ENCODE assay signal across 8 cellular contexts in genomic region chr9:33817327-33818166, GRCh38. TPM values are rescaled to one million over a fixed set of nuclear protein-coding genes. Genes with fewer than 3 reads are reported as not detected.
A peak's percentile ranks its signal among the peaks of the same experiment; 100 is the strongest.
DNase-seq lines count a peak whose midpoint lies in the region; ATAC-seq, FAIRE-seq and TF ChIP-seq lines count a peak whose summit lies in the region.

No MANE protein-coding gene starts in this region.

- H2AFZ ChIP-seq in Karpas-422 (ENCODE audit: low read length) = 0 out of 2 replicates have a peak overlapping the region, but pooled peaks have one; percentile 24

- peak overlapping the region; percentile 82 for H3K4me2 ChIP-seq in Karpas-422 (ENCODE audit: low read depth, low read length, poor library complexity, severe bottlenecking)

- H3K9me2 ChIP-seq in Karpas-422 (replicated peaks; ENCODE audit: insufficient read depth, low read length) = no peaks in the 10 kb centered on the region

- no peaks in the 10 kb centered on the region for H3K36me3 Mint-ChIP-seq in MCF 10A (ENCODE audit: insufficient read depth, unreplicated experiment)

- peak overlapping the region; percentile 80 for H3K4me3 Mint-ChIP-seq in MCF 10A (ENCODE audit: unreplicated experiment)

- CTCF ChIA-PET in MCF 10A (lab: Yijun Ruan, JAX) = interaction anchor here (1.2 kb wide), 1 partner anchor 39 kb away, joined by 3 read pairs; no protein-coding TSS in a partner anchor

- H3K36me3 ChIP-seq in ES-I3 (ENCODE audit: insufficient read depth, low read length) (no peaks in the 10 kb centered on the region), Karpas-422 (ENCODE audit: insufficient read depth, low read length) (no peaks in the 10 kb centered on the region; the same call in 1 of the 2 replicates), small intestine (ENCODE audit: control insufficient read depth in 2 of 2, insufficient read depth in 2 of 2, low read length in 2 of 2) (no peaks in the 10 kb centered on the region)

- peak overlapping the region; percentile 19 for H3K27ac Mint-ChIP-seq in MCF 10A (ENCODE audit: low read depth, unreplicated experiment)

- no TSS peak for BruUV-seq in MCF 10A (replicated peaks; lab: Mats Ljungman, UMichigan)

- no peak for FAIRE-seq in small intestine (lab: Jason Lieb, UNC)

- H3K4me3 ChIP-seq in Karpas-422 (ENCODE audit: low read length) (peak overlapping the region; percentile 97), small intestine (ENCODE audit: low read depth in 1 of 2, low read length in 2 of 2) (peak overlapping the region; percentile 82 to 97)

- H3K79me2 ChIP-seq in Karpas-422 (ENCODE audit: low read length) = peaks cover 53% of the 10 kb centered on the region

- H3K9me3 Mint-ChIP-seq in MCF 10A (ENCODE audit: unreplicated experiment) = no peaks in the 10 kb centered on the region

- WGBS in small intestine, 3 donors = 0 to 1% (median 0%) methylated on average over 57 to 81 of the region's 81 CpGs

- H3K9me3 ChIP-seq in ES-I3 (ENCODE audit: control insufficient read depth, insufficient read depth, low read length) = no peaks in the 10 kb centered on the region
- no peaks in the 10 kb centered on the region for H3K9me3 ChIP-seq in Karpas-422 (ENCODE audit: low read length)
- H3K9me3 ChIP-seq in small intestine (ENCODE audit: control insufficient read depth, low read depth) = no peaks in the 10 kb centered on the region

- DNase-seq in Karpas-422 = peak; percentile 83
- DNase-seq in UCSD-AML1 (lab: John Stamatoyannopoulos, UW; ENCODE audit: unreplicated experiment) = peak; percentile 71
- DNase-seq in MCF 10A (ENCODE audit: unreplicated experiment) = peak; percentile 55
- peak; percentile 76 for DNase-seq in iPS-NIHi11 (ENCODE audit: low spot score)
- peak; percentile 29 for DNase-seq in small intestine

- no peaks in the 10 kb centered on the region for H3K27me3 Mint-ChIP-seq in MCF 10A (ENCODE audit: insufficient read depth, unreplicated experiment)

- H3K9ac ChIP-seq in ES-I3 (ENCODE audit: low read depth, low read length) (peak overlapping the region; percentile 97), Karpas-422 (ENCODE audit: low read length) (peak overlapping the region; percentile 98)

- 0 out of 2 replicates have a peak, but pooled peaks cover 3% of the 10 kb centered on the region for H3K4me1 ChIP-seq in ES-I3 (ENCODE audit: insufficient read depth, low read length)
- peaks cover 45% of the 10 kb centered on the region for H3K4me1 ChIP-seq in Karpas-422 (ENCODE audit: low read length)
- peaks cover 5 to 17% of the 10 kb centered on the region in 2 donors for H3K4me1 ChIP-seq in small intestine (ENCODE audit: control insufficient read depth in 2 of 2, insufficient read depth in 1 of 2, low read depth in 1 of 2, low read length in 1 of 2)

- ATAC-seq in GM21717 (IDR thresholded peaks at IDR 0.05; ENCODE audit: unreplicated experiment) = peak; percentile 19
- no peak for ATAC-seq in GM18517 (IDR thresholded peaks at IDR 0.05; ENCODE audit: unreplicated experiment)

- H3K4me1 Mint-ChIP-seq in MCF 10A (ENCODE audit: insufficient read depth, unreplicated experiment) = peaks cover 27% of the 10 kb centered on the region

- no peak for TF ChIP-seq CTCF in MCF 10A (IDR thresholded peaks at IDR 0.05; ENCODE audit: unreplicated experiment)

- POLR2A ChIA-PET in MCF 10A (lab: Yijun Ruan, JAX) = interaction anchor here (0.6 to 2.0 kb wide), 8 partner anchors 17 to 793 kb away, joined by 3 to 11 read pairs (median 4); partner anchors contain the start of gene DNAJA1

- intact Hi-C loops in MCF 10A (cut with micrococcal nuclease) = loop anchor here (5.0 to 10.0 kb wide), 2 partner anchors 107 to 255 kb away; no protein-coding TSS in a partner anchor

- no peaks in the 10 kb centered on the region for H3K27me3 ChIP-seq in Karpas-422 (ENCODE audit: low read length)
- H3K27me3 ChIP-seq in small intestine (ENCODE audit: control insufficient read depth in 2 of 2, insufficient read depth in 2 of 2, low read length in 2 of 2) = no peaks in the 10 kb centered on the region

- H3K27ac ChIP-seq in Karpas-422 (ENCODE audit: low read length) (peak overlapping the region; percentile 82), small intestine (ENCODE audit: low read depth in 1 of 2, low read length in 1 of 2) (peak overlapping the region; percentile 93 to 98)

- peaks cover 17% of the 10 kb centered on the region; the same call in 1 of the 2 replicates for H4K20me1 ChIP-seq in Karpas-422 (ENCODE audit: insufficient read depth, low read depth, low read length)

RNA-seq across cellular contexts. Expression of gene UBE2R2, which starts 0.6 kb away (rescaled TPM):
- total RNA-seq in Karpas-422 (2014; rRNA removed; shearing (Covaris generic); ENCODE audit: low replicate concordance) = 21.7 and 34.0 TPM in 2 replicates
- total RNA-seq in MCF 10A (2022) = 33.8 and 41.6 TPM in 2 replicates
- 10 to 100 TPM; 22.5 to 42.4 (median 29.5) TPM for polyA plus RNA-seq in small intestine

RNA-seq across cellular contexts. Expression of gene PRSS3, which starts 22.2 kb away (rescaled TPM):
- total RNA-seq in Karpas-422 (2014; rRNA removed; shearing (Covaris generic); ENCODE audit: low replicate concordance) = 0.40 TPM in 1 of 2 replicates, not detected in the other
- total RNA-seq in MCF 10A (2022) = 0.74 and 1.4 TPM in 2 replicates
- 100 to 1,000 TPM; 147 to 505 (median 430) TPM for polyA plus RNA-seq in small intestine

Comparison
In these comparisons a context has a peak if more than half of its experiments do, and no peak if none do; other contexts are left out.
1. DNase-seq: peak in every context shown above with its lines; median percentile 83 in Karpas-422; 76 in iPS-NIHi11; 71 in UCSD-AML1; 55 in MCF 10A; 29 in small intestine.